In the genomic region with DNA sequence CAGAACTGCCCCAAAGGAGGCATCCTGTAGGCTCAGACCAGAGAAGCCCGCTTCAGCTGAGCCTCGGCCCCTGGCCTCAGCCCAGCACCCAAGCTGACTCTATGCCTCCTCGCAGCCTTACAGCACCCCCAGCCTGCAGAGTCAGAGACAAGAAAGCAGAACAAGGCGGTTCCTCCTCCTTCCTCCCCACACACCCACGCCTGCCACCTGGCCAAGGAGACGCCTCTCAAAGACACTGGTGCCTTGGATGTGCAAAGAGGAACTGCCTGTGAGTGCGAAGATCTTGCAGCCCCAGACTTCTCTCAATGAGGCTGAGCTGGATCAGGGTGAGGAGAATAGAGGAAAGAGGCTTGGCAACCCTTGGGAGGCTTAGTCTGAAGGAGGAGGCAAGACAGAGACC, we compare ENCODE assay signal across 1 cellular context.
TF ChIP-seq lines count a peak whose summit lies in the region.

No MANE protein-coding gene starts in this region.

TF ChIP-seq in SK-N-SH, 30 proteins besides CTCF, POLR2A, EP300 and RAD21 (continued from another document):
- TF ChIP-seq, protein P1, sequence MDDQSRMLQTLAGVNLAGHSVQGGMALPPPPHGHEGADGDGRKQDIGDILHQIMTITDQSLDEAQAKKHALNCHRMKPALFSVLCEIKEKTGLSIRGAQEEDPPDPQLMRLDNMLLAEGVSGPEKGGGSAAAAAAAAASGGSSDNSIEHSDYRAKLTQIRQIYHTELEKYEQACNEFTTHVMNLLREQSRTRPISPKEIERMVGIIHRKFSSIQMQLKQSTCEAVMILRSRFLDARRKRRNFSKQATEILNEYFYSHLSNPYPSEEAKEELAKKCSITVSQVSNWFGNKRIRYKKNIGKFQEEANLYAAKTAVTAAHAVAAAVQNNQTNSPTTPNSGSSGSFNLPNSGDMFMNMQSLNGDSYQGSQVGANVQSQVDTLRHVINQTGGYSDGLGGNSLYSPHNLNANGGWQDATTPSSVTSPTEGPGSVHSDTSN (IDR thresholded peaks at IDR 0.05) = no peak
- TF ChIP-seq MXI1 (IDR thresholded peaks at IDR 0.05; ENCODE audit: low read depth, low read length) (no peak), GABPA (IDR thresholded peaks at IDR 0.05; ENCODE audit: low read depth) (no peak), FOXM1 (IDR thresholded peaks at IDR 0.05; ENCODE audit: low read depth) (no peak), CHD2 (IDR thresholded peaks at IDR 0.05; ENCODE audit: low read length, partially characterized antibody) (no peak), GATA2 (CRISPR knock-in tag; IDR thresholded peaks at IDR 0.05) (no peak)
- TF ChIP-seq, protein P2, sequence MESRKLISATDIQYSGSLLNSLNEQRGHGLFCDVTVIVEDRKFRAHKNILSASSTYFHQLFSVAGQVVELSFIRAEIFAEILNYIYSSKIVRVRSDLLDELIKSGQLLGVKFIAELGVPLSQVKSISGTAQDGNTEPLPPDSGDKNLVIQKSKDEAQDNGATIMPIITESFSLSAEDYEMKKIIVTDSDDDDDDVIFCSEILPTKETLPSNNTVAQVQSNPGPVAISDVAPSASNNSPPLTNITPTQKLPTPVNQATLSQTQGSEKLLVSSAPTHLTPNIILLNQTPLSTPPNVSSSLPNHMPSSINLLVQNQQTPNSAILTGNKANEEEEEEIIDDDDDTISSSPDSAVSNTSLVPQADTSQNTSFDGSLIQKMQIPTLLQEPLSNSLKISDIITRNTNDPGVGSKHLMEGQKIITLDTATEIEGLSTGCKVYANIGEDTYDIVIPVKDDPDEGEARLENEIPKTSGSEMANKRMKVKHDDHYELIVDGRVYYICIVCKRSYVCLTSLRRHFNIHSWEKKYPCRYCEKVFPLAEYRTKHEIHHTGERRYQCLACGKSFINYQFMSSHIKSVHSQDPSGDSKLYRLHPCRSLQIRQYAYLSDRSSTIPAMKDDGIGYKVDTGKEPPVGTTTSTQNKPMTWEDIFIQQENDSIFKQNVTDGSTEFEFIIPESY (IDR thresholded peaks at IDR 0.05; ENCODE audit: borderline replicate concordance, low read depth) = no peak
